ENCODE assay signal across 1 cellular context in genomic region chr22:37560682-37561208, GRCh38.
TF ChIP-seq lines count a peak whose summit lies in the region.

No MANE protein-coding gene starts in this region.

TF ChIP-seq in endothelial cell of umbilical vein, 7 proteins besides CTCF, POLR2A, EP300 and RAD21 (continued from another document):
- no peak for TF ChIP-seq MAX (IDR thresholded peaks at IDR 0.05; ENCODE audit: insufficient read depth, insufficient read length)
- no peak for TF ChIP-seq GATA2 (IDR thresholded peaks at IDR 0.05; ENCODE audit: insufficient read depth, insufficient read length, low read depth, low read length)
